In the genomic region with DNA sequence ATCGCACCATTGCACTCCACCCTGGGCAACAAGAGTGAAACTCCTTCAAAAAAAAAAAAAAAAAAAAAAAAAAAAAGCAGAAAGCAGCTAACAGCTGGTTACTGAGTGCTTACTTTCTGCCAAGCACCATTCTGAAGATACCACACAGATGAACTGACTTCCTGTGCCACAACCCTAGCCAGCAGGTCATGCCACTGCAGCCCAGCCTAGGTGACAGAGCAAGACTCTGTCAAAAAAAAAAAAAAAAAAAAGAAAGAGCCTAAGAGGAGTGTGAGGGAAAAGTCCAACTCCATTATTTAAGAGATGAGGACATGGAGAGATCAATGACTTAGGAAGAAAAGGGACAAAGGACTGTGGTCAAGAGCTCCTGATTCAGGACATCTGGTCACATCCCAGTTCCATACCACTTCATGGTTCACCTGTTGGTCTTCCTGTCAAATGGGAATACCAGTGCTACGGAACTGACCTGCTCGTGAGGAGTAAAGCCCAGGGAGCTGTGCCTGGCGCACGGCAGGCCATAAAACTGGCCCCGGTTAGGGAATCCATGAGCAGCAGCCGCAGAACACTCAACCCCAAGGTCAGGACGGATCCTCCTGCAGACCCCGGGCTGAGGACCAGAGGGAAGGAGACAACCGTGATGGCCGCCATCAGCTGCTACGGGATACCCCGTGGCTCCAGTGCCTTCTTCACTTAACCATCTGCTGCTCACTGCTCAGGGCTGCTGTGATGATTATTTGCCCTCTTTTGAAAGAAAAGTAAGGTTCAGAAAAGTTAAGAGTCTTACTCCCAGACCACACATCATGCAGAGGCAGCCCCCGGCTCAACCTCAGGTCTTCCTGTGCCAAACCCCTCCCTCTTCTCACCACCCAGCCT, we compare ENCODE assay signal across 8 cellular contexts. TPM values are rescaled to one million over a fixed set of nuclear protein-coding genes. Genes with fewer than 3 reads are reported as not detected.
DNase-seq lines count a peak whose midpoint lies in the region; ATAC-seq and TF ChIP-seq lines count a peak whose summit lies in the region.

No MANE protein-coding gene starts in this region.

- H3K27me3 ChIP-seq in DOHH2 (ENCODE audit: control insufficient read depth, low read length) (no peaks in the 10 kb centered on the region), iPS-15b (ENCODE audit: control insufficient read depth, insufficient read depth, low read length) (no peaks in the 10 kb centered on the region)

- H3K4me1 ChIP-seq in DOHH2 (ENCODE audit: control insufficient read depth, low read length) (peaks cover 71% of the 10 kb centered on the region), iPS-15b (ENCODE audit: control insufficient read depth, insufficient read depth, low read length) (no peaks in the 10 kb centered on the region)

- peak overlapping the region; percentile 95 for H3K4me3 Mint-ChIP-seq in activated T-cell treated with anti-CD3 and anti-CD28 coated beads, Interleukin-2, amount 50 U/mL, for 4 hours

- peak overlapping the region; percentile 91 for H3K4me2 ChIP-seq in DOHH2 (ENCODE audit: low read length)

- TF ChIP-seq CTCF in DOHH2 (IDR thresholded peaks at IDR 0.05; ENCODE audit: low read depth, low read length, poor library complexity, severe bottlenecking), result no peak

- no peaks in the 10 kb centered on the region for H3K27me3 Mint-ChIP-seq in activated T-cell treated with anti-CD3 and anti-CD28 coated beads, Interleukin-2, amount 50 U/mL, for 4 hours (ENCODE audit: low read depth)

- H3K4me1 Mint-ChIP-seq in activated T-cell treated with anti-CD3 and anti-CD28 coated beads, Interleukin-2, amount 50 U/mL, for 4 hours (ENCODE audit: low read depth), result peaks cover 41% of the 10 kb centered on the region

- H3K36me3 ChIP-seq in DOHH2 (ENCODE audit: control insufficient read depth, low read length), result peaks cover 53% of the 10 kb centered on the region
- peaks cover 18% of the 10 kb centered on the region for H3K36me3 ChIP-seq in iPS-15b (ENCODE audit: control insufficient read depth, insufficient read depth, low read length)

- peaks cover 35% of the 10 kb centered on the region for H3F3A ChIP-seq in DOHH2 (ENCODE audit: control insufficient read depth, insufficient read depth)

- ATAC-seq in HG02938 (IDR thresholded peaks at IDR 0.05; ENCODE audit: unreplicated experiment) (peak; percentile 22), GM19463 (IDR thresholded peaks at IDR 0.05; ENCODE audit: unreplicated experiment) (no peak), HG02678 (IDR thresholded peaks at IDR 0.05; ENCODE audit: unreplicated experiment) (no peak)
- ATAC-seq in activated T-cell treated with anti-CD3 and anti-CD28 coated beads, Interleukin-2, amount 50 U/mL, for 4 hours, result peak in 1 of 2 donors; percentile 4

- peaks cover 8% of the 10 kb centered on the region; the same call in 1 of the 2 replicates for H4K20me1 ChIP-seq in DOHH2 (ENCODE audit: control insufficient read depth, insufficient read depth, low read depth, low read length)

- H3K27ac ChIP-seq in DOHH2 (ENCODE audit: low read depth, low read length) (peak overlapping the region; percentile 85), substantia nigra (ENCODE audit: low read depth, low read length, poor library complexity, severe bottlenecking) (peak overlapping the region; percentile 77)

- peaks cover 70% of the 10 kb centered on the region for H3K79me2 ChIP-seq in DOHH2 (ENCODE audit: control insufficient read depth, low read length)

- no peaks in the 10 kb centered on the region for H3K9me3 Mint-ChIP-seq in activated T-cell treated with anti-CD3 and anti-CD28 coated beads, Interleukin-2, amount 50 U/mL, for 4 hours

- H3K4me3 ChIP-seq in DOHH2 (ENCODE audit: low read length), result peak overlapping the region; percentile 89
- H3K4me3 ChIP-seq in iPS-15b (ENCODE audit: low read depth, low read length), result peak overlapping the region; percentile 88

- H3K9me2 ChIP-seq in DOHH2 (replicated peaks; ENCODE audit: control insufficient read depth, low read length), result no peaks in the 10 kb centered on the region

- peaks cover 17% of the 10 kb centered on the region for H3K36me3 Mint-ChIP-seq in activated T-cell treated with anti-CD3 and anti-CD28 coated beads, Interleukin-2, amount 50 U/mL, for 4 hours (ENCODE audit: insufficient read depth)

- H3K9ac ChIP-seq in iPS-15b (ENCODE audit: low read depth, low read length), result peak overlapping the region; percentile 76

- no peaks in the 10 kb centered on the region for H3K9me3 ChIP-seq in DOHH2 (ENCODE audit: control insufficient read depth, insufficient read depth, low read length)
- H3K9me3 ChIP-seq in iPS-15b (ENCODE audit: control insufficient read depth, insufficient read depth, low read length), result no peaks in the 10 kb centered on the region

- no peak for DNase-seq in activated T-cell treated with anti-CD3 and anti-CD28 coated beads, Interleukin-2, amount 50 U/mL, for 4 hours
- DNase-seq in substantia nigra (lab: John Stamatoyannopoulos, UW) (no peak), DMS79 treated with DMSO at 0.1 percent for 48 hours (lab: John Stamatoyannopoulos, UW) (no peak)

RNA-seq across cellular contexts. Expression of gene KLHDC4, which starts 0.9 kb away (rescaled TPM):
- total RNA-seq in activated T-cell treated with anti-CD3 and anti-CD28 coated beads, Interleukin-2, amount 50 U/mL, for 4 hours, result 10 to 100 TPM; 71.6 to 78.1 (median 76.0) TPM
